In genomic region chr1:120880056-120880455, GRCh38 we compare ENCODE assay signal across 13 cellular contexts. TPM values are rescaled to one million over a fixed set of nuclear protein-coding genes. Genes with fewer than 3 reads are reported as not detected.
A peak's percentile ranks its signal among the peaks of the same experiment; 100 is the strongest.
DNase-seq lines count a peak whose midpoint lies in the region; ATAC-seq, FAIRE-seq and TF ChIP-seq lines count a peak whose summit lies in the region.
"Not testable (repeated sequence)": the region's sequence is repeated elsewhere in the genome, so short reads cannot be mapped to it uniquely, and the experiment has no call there.
"Had no signal": no experiment of that assay in that cellular context is flagged by ENCODE, and none has a peak within 500 bp of the region (broad histone marks: within the 10 kb centered on the region; RNA-seq: fewer than 3 reads in every experiment).

No MANE protein-coding gene starts in this region.

- H3K4me3 Mint-ChIP-seq in WTC11; progenitor cell of endocrine pancreas (ENCODE audit: low read depth): not testable (repeated sequence)

- not testable (repeated sequence) for H3K4me1 Mint-ChIP-seq in WTC11; progenitor cell of endocrine pancreas (ENCODE audit: low read depth)

- not testable (repeated sequence) for H3K4me2 ChIP-seq in K562 (ENCODE audit: insufficient read depth, low read length)

- WGBS in K562 (ENCODE audit: insufficient coverage, low coverage, missing lambda C conversion rate), result no CpG with 5 or more reads among the region's 1 CpG

- TF ChIP-seq RAD21 in K562 (CRISPR knock-in tag; conservative IDR thresholded peaks at IDR 0.05 in 1 of 2, IDR thresholded peaks at IDR 0.05 in 1 of 2), result not testable (repeated sequence)

- POLR2A ChIA-PET in WTC11 (lab: Charles Lee); K562 (lab: Yijun Ruan, JAX): not testable (repeated sequence)

- not testable (repeated sequence) for H3K9me3 ChIP-seq in K562 (replicated peaks; ENCODE audit: control insufficient read depth, insufficient read depth, low read depth, low read length)

- DNase-seq in ELF-1 (ENCODE audit: low read depth, low spot score), result peak; percentile 4
- peak; percentile 0 for DNase-seq in HT-29 (ENCODE audit: low spot score)
- not testable (repeated sequence) for DNase-seq in WTC11 (ENCODE audit: low spot score); progenitor cell of endocrine pancreas (ENCODE audit: low spot score, unreplicated experiment)
- DNase-seq in K562 (ENCODE audit: extremely low read depth in 1 of 4, low spot score in 3 of 4), result peak; percentile 0 to 2 (median 1)
- DNase-seq in epithelial cell of esophagus (ENCODE audit: low read depth), result peak; percentile 1
- peak; percentile 16 for DNase-seq in iPS-NIHi7 (ENCODE audit: extremely low spot score)

- not testable (repeated sequence) for BruUV-seq in K562 (replicated peaks; lab: Mats Ljungman, UMichigan)

- not testable (repeated sequence) for H4K20me1 ChIP-seq in K562 (replicated peaks; ENCODE audit: control insufficient read depth, insufficient read depth, low read length)

- H3K27me3 Mint-ChIP-seq in WTC11 (ENCODE audit: low read depth); progenitor cell of endocrine pancreas: not testable (repeated sequence)

- not testable (repeated sequence) for H2AFZ ChIP-seq in K562 (ENCODE audit: low read depth, low read length)

- CTCF ChIA-PET in WTC11 (lab: Charles Lee); K562 (lab: Yijun Ruan, JAX; ENCODE audit: low intra/inter-chr PET ratio): not testable (repeated sequence)

- intact Hi-C loops in K562 (cut with micrococcal nuclease), result not testable (repeated sequence)

- H3K9me1 ChIP-seq in K562 (ENCODE audit: control insufficient read depth, insufficient read depth, low read length), result not testable (repeated sequence)

- H3K27ac Mint-ChIP-seq in WTC11, result not testable (repeated sequence)
- H3K27ac Mint-ChIP-seq in progenitor cell of endocrine pancreas, result peak overlapping the region; percentile 7

- not testable (repeated sequence) for TF ChIP-seq CTCF in WTC11 (IDR thresholded peaks at IDR 0.05); K562 (IDR thresholded peaks at IDR 0.05 in 2 of 3, conservative IDR thresholded peaks at IDR 0.05 in 1 of 3; ENCODE audit: insufficient read depth in 2 of 3, low read depth in 1 of 3, low read length in 3 of 3); epithelial cell of esophagus (IDR thresholded peaks at IDR 0.05; ENCODE audit: insufficient read depth, low read depth, low read length, missing control alignments); progenitor cell of endocrine pancreas (IDR thresholded peaks at IDR 0.05; ENCODE audit: unreplicated experiment)

- H3K4me3 ChIP-seq in K562; epithelial cell of esophagus (ENCODE audit: low read length): not testable (repeated sequence)

- not testable (repeated sequence) for H3K36me3 Mint-ChIP-seq in WTC11; progenitor cell of endocrine pancreas (ENCODE audit: insufficient read depth)

- FAIRE-seq in K562 (lab: Jason Lieb, UNC), result not testable (repeated sequence)

- not testable (repeated sequence) for H3K36me3 ChIP-seq in K562 (ENCODE audit: control insufficient read depth, insufficient read depth, low read length)

- not testable (repeated sequence) for H3K9ac ChIP-seq in K562 (ENCODE audit: insufficient read depth in 1 of 2, low read depth in 2 of 2, low read length in 2 of 2)

- H3K27me3 ChIP-seq in K562 (ENCODE audit: control insufficient read depth in 2 of 2, insufficient read depth in 2 of 2, low read length in 2 of 2), result not testable (repeated sequence)

- TF ChIP-seq POLR2A in K562 (conservative IDR thresholded peaks at IDR 0.05), result not testable (repeated sequence)

- H3K9me3 Mint-ChIP-seq in WTC11; progenitor cell of endocrine pancreas (ENCODE audit: low read depth): not testable (repeated sequence)

- not testable (repeated sequence) for H3K27ac ChIP-seq in K562 (ENCODE audit: extremely low read depth, low read depth, low read length)

- in situ Hi-C loops in K562 (cut with MboI), result not testable (repeated sequence)

- TF ChIP-seq EP300 in K562 (IDR thresholded peaks at IDR 0.05; ENCODE audit: low read length), result not testable (repeated sequence)

- not testable (repeated sequence) for H3K79me2 ChIP-seq in K562 (ENCODE audit: control insufficient read depth, insufficient read depth, low read length)

- H3K4me1 ChIP-seq in K562 (replicated peaks in 1 of 2; ENCODE audit: control insufficient read depth in 2 of 2, insufficient read depth in 2 of 2, low read length in 2 of 2), result not testable (repeated sequence)

- peak; percentile 61 for ATAC-seq in WTC11
- ATAC-seq in K562, result not testable (repeated sequence)

RNA-seq across cellular contexts. Expression of gene PPIAL4A, which starts 9.5 kb away (rescaled TPM):
- total RNA-seq in HT-29 (2014; rRNA removed; shearing (Covaris generic)), result not detected in 2 replicates
- total RNA-seq in WTC11 (2021) (not detected in 3 replicates), K562 (2014; rRNA removed) (not detected in 2 replicates), K562 (2014; rRNA removed; fragmentation: Illumina TruSeq; extraction: Trizol) (not detected in 2 replicates), K562 (2015; rRNA removed; fragmentation: Illumina TruSeq; extraction: Trizol) (not detected in 2 replicates), K562 (2021) (not detected in 2 replicates), progenitor cell of endocrine pancreas (not detected in 2 replicates)
- not detected in 2 replicates for total RNA-seq in K562 (2011; cell fraction: chromatin; rRNA removed; ENCODE audit: low replicate concordance)
- total RNA-seq in K562 (2011; cell fraction: nucleolus; rRNA removed), result not detected in 2 replicates
- total RNA-seq in K562 (2011; cell fraction: nucleoplasm; rRNA removed), result not detected in 2 replicates
- polyA plus RNA-seq in K562 (2011; rRNA removed) (not detected in 2 replicates), K562 (2014; fragmentation: Illumina TruSeq; extraction: Trizol) (not detected in 2 replicates), K562 (2014; fragmentation: Nextera tagmentation; extraction: Ambion mirVana) (not detected), K562 (2014; rRNA removed) (not detected in 2 replicates)
- not detected in 2 replicates for polyA plus RNA-seq in K562 (2011; cell fraction: cytosol; rRNA removed)
- not detected in 2 replicates for polyA plus RNA-seq in K562 (2011; cell fraction: nucleus; rRNA removed)
- not detected in 2 replicates for polyA plus RNA-seq in K562 (2012)
- polyA minus RNA-seq in K562 (2011; rRNA and poly(A)+ RNA removed), result not detected in 2 replicates
- polyA minus RNA-seq in K562 (2011; cell fraction: cytosol; rRNA and poly(A)+ RNA removed), result not detected in 2 replicates
- not detected in 2 replicates for polyA minus RNA-seq in K562 (2011; cell fraction: nucleus; rRNA and poly(A)+ RNA removed)
- total RNA-seq: A172; CD4-positive, CD25-positive, alpha-beta regulatory T cell; CD8-positive, alpha-beta memory T cell; GM23248; HepG2 had no signal
- polyA plus RNA-seq: CD8-positive, alpha-beta memory T cell; GM23248; HepG2; IgD-negative memory B cell had no signal
